ENCODE assay signal across 1 cellular context in the genomic region with DNA sequence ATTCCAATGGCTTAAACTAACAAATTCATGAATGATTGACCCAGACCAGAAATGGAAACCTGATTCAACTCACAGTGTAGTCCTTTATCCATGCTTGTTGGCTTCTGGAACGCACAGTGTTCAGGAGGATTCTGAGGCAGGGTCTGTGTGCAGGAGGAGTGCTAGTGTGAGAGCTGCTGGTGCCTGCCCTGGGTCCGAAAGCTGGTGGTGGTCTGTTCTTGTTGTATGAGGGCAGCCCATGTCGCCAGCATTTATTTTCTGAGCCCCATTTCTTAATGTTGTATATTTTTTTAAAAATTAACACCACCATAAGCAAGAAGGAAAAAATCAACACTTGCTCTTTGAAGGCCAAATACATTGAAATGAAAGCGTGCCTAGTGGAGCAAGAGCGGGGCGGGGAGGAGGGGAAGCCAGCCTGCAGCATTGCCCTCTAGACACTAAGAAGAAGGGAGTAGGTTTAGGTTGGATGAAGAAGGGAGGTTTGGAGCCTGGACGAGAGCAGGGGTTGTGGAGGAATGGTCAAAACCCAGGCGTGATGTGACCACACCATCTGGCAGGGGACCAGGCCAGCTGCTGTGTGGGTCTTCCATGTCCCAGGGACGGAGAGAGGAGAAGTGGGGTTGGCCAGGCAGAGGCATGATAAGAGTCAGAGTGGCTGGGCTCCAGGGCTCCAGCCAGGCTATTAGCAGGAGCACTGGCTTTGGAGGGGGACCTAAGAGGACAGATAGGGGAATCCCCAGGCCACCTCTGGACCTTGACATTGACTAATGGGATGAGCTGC.
TF ChIP-seq lines count a peak whose summit lies in the region.

No MANE protein-coding gene starts in this region.

TF ChIP-seq in GM23338, 12 proteins besides CTCF, POLR2A, EP300 and RAD21 (continued from another document):
- TF ChIP-seq, protein P1, sequence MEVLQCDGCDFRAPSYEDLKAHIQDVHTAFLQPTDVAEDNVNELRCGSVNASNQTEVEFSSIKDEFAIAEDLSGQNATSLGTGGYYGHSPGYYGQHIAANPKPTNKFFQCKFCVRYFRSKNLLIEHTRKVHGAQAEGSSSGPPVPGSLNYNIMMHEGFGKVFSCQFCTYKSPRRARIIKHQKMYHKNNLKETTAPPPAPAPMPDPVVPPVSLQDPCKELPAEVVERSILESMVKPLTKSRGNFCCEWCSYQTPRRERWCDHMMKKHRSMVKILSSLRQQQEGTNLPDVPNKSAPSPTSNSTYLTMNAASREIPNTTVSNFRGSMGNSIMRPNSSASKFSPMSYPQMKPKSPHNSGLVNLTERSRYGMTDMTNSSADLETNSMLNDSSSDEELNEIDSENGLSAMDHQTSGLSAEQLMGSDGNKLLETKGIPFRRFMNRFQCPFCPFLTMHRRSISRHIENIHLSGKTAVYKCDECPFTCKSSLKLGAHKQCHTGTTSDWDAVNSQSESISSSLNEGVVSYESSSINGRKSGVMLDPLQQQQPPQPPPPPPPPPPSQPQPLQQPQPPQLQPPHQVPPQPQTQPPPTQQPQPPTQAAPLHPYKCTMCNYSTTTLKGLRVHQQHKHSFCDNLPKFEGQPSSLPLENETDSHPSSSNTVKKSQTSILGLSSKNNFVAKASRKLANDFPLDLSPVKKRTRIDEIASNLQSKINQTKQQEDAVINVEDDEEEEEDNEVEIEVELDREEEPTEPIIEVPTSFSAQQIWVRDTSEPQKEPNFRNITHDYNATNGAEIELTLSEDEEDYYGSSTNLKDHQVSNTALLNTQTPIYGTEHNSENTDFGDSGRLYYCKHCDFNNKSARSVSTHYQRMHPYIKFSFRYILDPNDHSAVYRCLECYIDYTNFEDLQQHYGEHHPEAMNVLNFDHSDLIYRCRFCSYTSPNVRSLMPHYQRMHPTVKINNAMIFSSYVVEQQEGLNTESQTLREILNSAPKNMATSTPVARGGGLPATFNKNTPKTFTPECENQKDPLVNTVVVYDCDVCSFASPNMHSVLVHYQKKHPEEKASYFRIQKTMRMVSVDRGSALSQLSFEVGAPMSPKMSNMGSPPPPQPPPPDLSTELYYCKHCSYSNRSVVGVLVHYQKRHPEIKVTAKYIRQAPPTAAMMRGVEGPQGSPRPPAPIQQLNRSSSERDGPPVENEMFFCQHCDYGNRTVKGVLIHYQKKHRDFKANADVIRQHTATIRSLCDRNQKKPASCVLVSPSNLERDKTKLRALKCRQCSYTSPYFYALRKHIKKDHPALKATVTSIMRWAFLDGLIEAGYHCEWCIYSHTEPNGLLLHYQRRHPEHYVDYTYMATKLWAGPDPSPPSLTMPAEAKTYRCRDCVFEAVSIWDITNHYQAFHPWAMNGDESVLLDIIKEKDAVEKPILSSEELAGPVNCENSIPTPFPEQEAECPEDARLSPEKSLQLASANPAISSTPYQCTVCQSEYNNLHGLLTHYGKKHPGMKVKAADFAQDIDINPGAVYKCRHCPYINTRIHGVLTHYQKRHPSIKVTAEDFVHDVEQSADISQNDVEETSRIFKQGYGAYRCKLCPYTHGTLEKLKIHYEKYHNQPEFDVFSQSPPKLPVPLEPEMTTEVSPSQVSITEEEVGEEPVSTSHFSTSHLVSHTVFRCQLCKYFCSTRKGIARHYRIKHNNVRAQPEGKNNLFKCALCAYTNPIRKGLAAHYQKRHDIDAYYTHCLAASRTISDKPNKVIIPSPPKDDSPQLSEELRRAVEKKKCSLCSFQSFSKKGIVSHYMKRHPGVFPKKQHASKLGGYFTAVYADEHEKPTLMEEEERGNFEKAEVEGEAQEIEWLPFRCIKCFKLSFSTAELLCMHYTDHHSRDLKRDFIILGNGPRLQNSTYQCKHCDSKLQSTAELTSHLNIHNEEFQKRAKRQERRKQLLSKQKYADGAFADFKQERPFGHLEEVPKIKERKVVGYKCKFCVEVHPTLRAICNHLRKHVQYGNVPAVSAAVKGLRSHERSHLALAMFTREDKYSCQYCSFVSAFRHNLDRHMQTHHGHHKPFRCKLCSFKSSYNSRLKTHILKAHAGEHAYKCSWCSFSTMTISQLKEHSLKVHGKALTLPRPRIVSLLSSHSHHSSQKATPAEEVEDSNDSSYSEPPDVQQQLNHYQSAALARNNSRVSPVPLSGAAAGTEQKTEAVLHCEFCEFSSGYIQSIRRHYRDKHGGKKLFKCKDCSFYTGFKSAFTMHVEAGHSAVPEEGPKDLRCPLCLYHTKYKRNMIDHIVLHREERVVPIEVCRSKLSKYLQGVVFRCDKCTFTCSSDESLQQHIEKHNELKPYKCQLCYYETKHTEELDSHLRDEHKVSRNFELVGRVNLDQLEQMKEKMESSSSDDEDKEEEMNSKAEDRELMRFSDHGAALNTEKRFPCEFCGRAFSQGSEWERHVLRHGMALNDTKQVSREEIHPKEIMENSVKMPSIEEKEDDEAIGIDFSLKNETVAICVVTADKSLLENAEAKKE (CRISPR knock-in tag; IDR thresholded peaks at IDR 0.05): no peak
- TF ChIP-seq ZNF331 (CRISPR knock-in tag; IDR thresholded peaks at IDR 0.05; ENCODE audit: low read depth) (no peak), ZNF114 (CRISPR knock-in tag; IDR thresholded peaks at IDR 0.05) (no peak), POLR2AphosphoS5 (IDR thresholded peaks at IDR 0.05; ENCODE audit: low read depth) (no peak), CREB1 (CRISPR knock-in tag; IDR thresholded peaks at IDR 0.05; ENCODE audit: low read depth) (no peak)
- TF ChIP-seq, protein P2, sequence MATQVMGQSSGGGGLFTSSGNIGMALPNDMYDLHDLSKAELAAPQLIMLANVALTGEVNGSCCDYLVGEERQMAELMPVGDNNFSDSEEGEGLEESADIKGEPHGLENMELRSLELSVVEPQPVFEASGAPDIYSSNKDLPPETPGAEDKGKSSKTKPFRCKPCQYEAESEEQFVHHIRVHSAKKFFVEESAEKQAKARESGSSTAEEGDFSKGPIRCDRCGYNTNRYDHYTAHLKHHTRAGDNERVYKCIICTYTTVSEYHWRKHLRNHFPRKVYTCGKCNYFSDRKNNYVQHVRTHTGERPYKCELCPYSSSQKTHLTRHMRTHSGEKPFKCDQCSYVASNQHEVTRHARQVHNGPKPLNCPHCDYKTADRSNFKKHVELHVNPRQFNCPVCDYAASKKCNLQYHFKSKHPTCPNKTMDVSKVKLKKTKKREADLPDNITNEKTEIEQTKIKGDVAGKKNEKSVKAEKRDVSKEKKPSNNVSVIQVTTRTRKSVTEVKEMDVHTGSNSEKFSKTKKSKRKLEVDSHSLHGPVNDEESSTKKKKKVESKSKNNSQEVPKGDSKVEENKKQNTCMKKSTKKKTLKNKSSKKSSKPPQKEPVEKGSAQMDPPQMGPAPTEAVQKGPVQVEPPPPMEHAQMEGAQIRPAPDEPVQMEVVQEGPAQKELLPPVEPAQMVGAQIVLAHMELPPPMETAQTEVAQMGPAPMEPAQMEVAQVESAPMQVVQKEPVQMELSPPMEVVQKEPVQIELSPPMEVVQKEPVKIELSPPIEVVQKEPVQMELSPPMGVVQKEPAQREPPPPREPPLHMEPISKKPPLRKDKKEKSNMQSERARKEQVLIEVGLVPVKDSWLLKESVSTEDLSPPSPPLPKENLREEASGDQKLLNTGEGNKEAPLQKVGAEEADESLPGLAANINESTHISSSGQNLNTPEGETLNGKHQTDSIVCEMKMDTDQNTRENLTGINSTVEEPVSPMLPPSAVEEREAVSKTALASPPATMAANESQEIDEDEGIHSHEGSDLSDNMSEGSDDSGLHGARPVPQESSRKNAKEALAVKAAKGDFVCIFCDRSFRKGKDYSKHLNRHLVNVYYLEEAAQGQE (IDR thresholded peaks at IDR 0.05; ENCODE audit: unreplicated experiment): no peak
